Comparison of ENCODE assay signal across 24 cellular contexts in the genomic region with DNA sequence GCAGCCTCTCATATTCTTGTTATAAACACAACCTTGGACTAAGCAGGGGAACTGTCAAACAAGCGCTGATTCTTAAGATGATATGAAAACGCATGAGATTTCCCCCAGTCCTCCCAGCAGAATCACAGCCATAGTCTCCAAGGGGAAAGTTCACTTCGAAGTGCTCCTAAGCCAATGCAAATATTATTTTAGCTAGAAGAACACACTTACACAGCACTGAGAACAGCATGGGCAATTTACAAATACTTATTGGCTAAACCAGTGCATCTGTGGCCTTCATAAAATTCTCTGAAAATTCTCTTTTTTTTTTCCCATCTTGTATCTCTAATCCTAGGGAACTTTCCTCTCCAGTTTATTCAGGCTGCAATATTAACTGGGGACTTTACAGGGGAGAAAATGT.
"Had no signal": no experiment of that assay in that cellular context is flagged by ENCODE, and none has a peak within 500 bp of the region (broad histone marks: within the 10 kb centered on the region; RNA-seq: fewer than 3 reads in every experiment).

No MANE protein-coding gene starts in this region.

- ATAC-seq: activated CD8-positive, alpha-beta T cell treated with anti-CD3 and anti-CD28 coated beads, Interleukin-2, amount 10 ng/mL, durations not matched to agents 7 days and 5 days; SK-N-SH treated with all-trans-retinoic acid at 6 μM for 48 hours; WTC11 had no signal

- DNase-seq: activated CD4-positive, alpha-beta T cell treated with anti-CD3 and anti-CD28 coated beads for 48 hours; activated CD4-positive, alpha-beta T cell treated with anti-CD3 and anti-CD28 coated beads, Interleukin-2, amount 50 U/mL, for 4 hours; activated CD4-positive, CD25-positive, alpha-beta regulatory T cell treated with anti-CD3 and anti-CD28 coated beads, Interleukin-2, amount 50 U/mL, for 72 hours; activated CD8-positive, alpha-beta memory T cell treated with anti-CD3 and anti-CD28 coated beads, Interleukin-2, amount 50 U/mL, for 48 hours; activated CD8-positive, alpha-beta T cell treated with anti-CD3 and anti-CD28 coated beads, Interleukin-2, amount 10 ng/mL, durations not matched to agents 7 days and 5 days; activated naive CD4-positive, alpha-beta T cell treated with anti-CD3 and anti-CD28 coated beads, Interleukin-2, amount 50 U/mL, for 16 hours; activated naive CD8-positive, alpha-beta T cell treated with anti-CD3 and anti-CD28 coated beads, Interleukin-2, amount 10 ng/mL, durations not matched to agents 7 days and 5 days; activated T-cell treated with anti-CD3 and anti-CD28 coated beads, Interleukin-2, amount 50 U/mL, for 1 hour; adrenal gland; anterior cingulate cortex; caudate nucleus; KG1; NCI-H1105; NCI-H187 treated with DMSO at 0.1 percent for 48 hours; NCI-H226; NCI-H510A; NCI-H526 treated with DMSO at 0.1 percent for 48 hours; SHP77 had no signal

- H3K4me1 Mint-ChIP-seq: activated naive CD8-positive, alpha-beta T cell treated with anti-CD3 and anti-CD28 coated beads, Interleukin-2, amount 10 ng/mL, durations not matched to agents 7 days and 5 days; IgD-negative memory B cell had no signal

- H3K9me3 ChIP-seq: adrenal gland, breast epithelium, SJSA1 had no signal

- H3K36me3 ChIP-seq: adrenal gland, breast epithelium, SJSA1 had no signal

- H3K27ac ChIP-seq: adrenal gland, breast epithelium, SJSA1 had no signal

- H3K4me3 ChIP-seq: adrenal gland, breast epithelium, SJSA1 had no signal

- H3K27me3 ChIP-seq: adrenal gland, breast epithelium had no signal

- H3K27ac Mint-ChIP-seq: activated CD8-positive, alpha-beta T cell treated with anti-CD3 and anti-CD28 coated beads, Interleukin-2, amount 10 ng/mL, durations not matched to agents 7 days and 5 days; activated naive CD8-positive, alpha-beta T cell treated with anti-CD3 and anti-CD28 coated beads, Interleukin-2, amount 10 ng/mL, durations not matched to agents 7 days and 5 days; IgD-negative memory B cell; T-helper 1 cell treated with Interleukin-12 subunit alpha and Interleukin-12 subunit beta and Interleukin-4 antibody, amounts not matched to agents 30 μg/mL and 1 μg/mL, for 36 hours; WTC11 had no signal

- H3K4me1 ChIP-seq: adrenal gland, breast epithelium had no signal

- H3K9me3 Mint-ChIP-seq: activated naive CD8-positive, alpha-beta T cell treated with anti-CD3 and anti-CD28 coated beads, Interleukin-2, amount 10 ng/mL, durations not matched to agents 7 days and 5 days; T-helper 1 cell treated with Interleukin-12 subunit alpha and Interleukin-12 subunit beta and Interleukin-4 antibody, amounts not matched to agents 30 μg/mL and 1 μg/mL, for 36 hours; WTC11 had no signal

- H3K4me3 Mint-ChIP-seq: activated CD8-positive, alpha-beta T cell treated with anti-CD3 and anti-CD28 coated beads, Interleukin-2, amount 10 ng/mL, durations not matched to agents 7 days and 5 days; activated naive CD8-positive, alpha-beta T cell treated with anti-CD3 and anti-CD28 coated beads, Interleukin-2, amount 10 ng/mL, durations not matched to agents 7 days and 5 days; IgD-negative memory B cell; T-helper 1 cell treated with Interleukin-12 subunit alpha and Interleukin-12 subunit beta and Interleukin-4 antibody, amounts not matched to agents 30 μg/mL and 1 μg/mL, for 36 hours; WTC11 had no signal

- H3K27me3 Mint-ChIP-seq: activated naive CD8-positive, alpha-beta T cell treated with anti-CD3 and anti-CD28 coated beads, Interleukin-2, amount 10 ng/mL, durations not matched to agents 7 days and 5 days; IgD-negative memory B cell had no signal

- H3K36me3 Mint-ChIP-seq: activated naive CD8-positive, alpha-beta T cell treated with anti-CD3 and anti-CD28 coated beads, Interleukin-2, amount 10 ng/mL, durations not matched to agents 7 days and 5 days; IgD-negative memory B cell; WTC11 had no signal
